27 cellular contexts compared by ENCODE assay signal in genomic region chr3:35936571-35936970, GRCh38.
DNase-seq lines count a peak whose midpoint lies in the region; ATAC-seq, FAIRE-seq and TF ChIP-seq lines count a peak whose summit lies in the region.
"Had no signal": no experiment of that assay in that cellular context is flagged by ENCODE, and none has a peak within 500 bp of the region (broad histone marks: within the 10 kb centered on the region; RNA-seq: fewer than 3 reads in every experiment).

No MANE protein-coding gene starts in this region.

- no peak overlapping the region for H3K4me3 ChIP-seq in bronchial epithelial cell (ENCODE audit: low read depth, low read length)
- H3K4me3 ChIP-seq: adrenal gland; BLaER1 treated with 17β-estradiol and CSF1 and Interleukin-3, amounts not matched to agents 10 nM and 100 nM; hepatocyte; left lung; Peyer's patch; SJCRH30; smooth muscle cell; upper lobe of left lung had no signal

- H3K27me3 ChIP-seq in bronchial epithelial cell (ENCODE audit: control insufficient read depth, insufficient read depth, low read length), result peaks cover 5% of the 10 kb centered on the region
- H3K27me3 ChIP-seq: adrenal gland; BLaER1 treated with 17β-estradiol and CSF1 and Interleukin-3, amounts not matched to agents 10 nM and 100 nM; hepatocyte; left lung; neutrophil; Peyer's patch; SJCRH30; upper lobe of left lung had no signal

- no peaks in the 10 kb centered on the region for H3K36me3 ChIP-seq in bronchial epithelial cell (ENCODE audit: control insufficient read depth, insufficient read depth, low read length)
- H3K36me3 ChIP-seq: adrenal gland; BLaER1 treated with 17β-estradiol and CSF1 and Interleukin-3, amounts not matched to agents 10 nM and 100 nM; left lung; neutrophil; Peyer's patch; SJCRH30; upper lobe of left lung had no signal

- TF ChIP-seq CTCF in bronchial epithelial cell (IDR thresholded peaks at IDR 0.05; ENCODE audit: insufficient read depth, low read length, severe bottlenecking), result no peak

- no peak for FAIRE-seq in bronchial epithelial cell (lab: Jason Lieb, UNC)
- FAIRE-seq: frontal cortex had no signal

- no peak for ATAC-seq in GM18517 (IDR thresholded peaks at IDR 0.05; ENCODE audit: unreplicated experiment)
- no peak for ATAC-seq in activated CD4-positive, CD25-positive, alpha-beta regulatory T cell treated with anti-CD3 and anti-CD28 coated beads, Interleukin-2, amount 50 U/mL, for 24 hours
- ATAC-seq in GM21423 (IDR thresholded peaks at IDR 0.05; ENCODE audit: unreplicated experiment), result no peak
- ATAC-seq: activated CD4-positive, alpha-beta T cell treated with anti-CD3 and anti-CD28 coated beads for 36 hours; left lung had no signal

- DNase-seq in Daoy (ENCODE audit: low read depth), result peak; percentile 5
- peak; percentile 39 for DNase-seq in M059J (ENCODE audit: low read depth)
- DNase-seq in bronchial epithelial cell (ENCODE audit: low read depth), result peak; percentile 42
- DNase-seq in iris pigment epithelial cell (ENCODE audit: low read depth), result peak; percentile 81
- DNase-seq in epidermal melanocyte (ENCODE audit: insufficient read length, low spot score), result no peak
- DNase-seq: activated CD4-positive, alpha-beta T cell treated with anti-CD3 and anti-CD28 coated beads for 36 hours; activated CD8-positive, alpha-beta memory T cell treated with anti-CD3 and anti-CD28 coated beads for 24 hours; activated naive CD4-positive, alpha-beta T cell; activated T-cell treated with anti-CD3 and anti-CD28 coated beads, Interleukin-2, amount 50 U/mL, for 24 hours; adrenal gland; Karpas-422; left lung; mesendoderm; NCI-H1694; NCI-H524; Peyer's patch; SJCRH30; stimulated activated CD4-positive, alpha-beta T cell treated with anti-CD3 and anti-CD28 coated beads, Interleukin-2, amount 100 ng/mL, for 24 hours; upper lobe of left lung had no signal
